11 cellular contexts compared by ENCODE assay signal in genomic region chr4:98612318-98613250, GRCh38. TPM values are rescaled to one million over a fixed set of nuclear protein-coding genes. Genes with fewer than 3 reads are reported as not detected.
DNase-seq lines count a peak whose midpoint lies in the region; ATAC-seq and TF ChIP-seq lines count a peak whose summit lies in the region.
"Had no signal": no experiment of that assay in that cellular context is flagged by ENCODE, and none has a peak within 500 bp of the region (broad histone marks: within the 10 kb centered on the region; RNA-seq: fewer than 3 reads in every experiment).

No MANE protein-coding gene starts in this region.

- no peaks in the 10 kb centered on the region for H3K27me3 Mint-ChIP-seq in activated T-helper 17 cell treated with anti-CD3 and anti-CD28 coated beads, Interleukin-2, amount 50 U/mL, for 72 hours
- no peaks in the 10 kb centered on the region for H3K27me3 Mint-ChIP-seq in neural crest cell (ENCODE audit: low read depth)

- CTCF ChIA-PET in HEK293 (lab: Yijun Ruan, JAX): no interaction called here

- H3K36me3 Mint-ChIP-seq in activated T-helper 17 cell treated with anti-CD3 and anti-CD28 coated beads, Interleukin-2, amount 50 U/mL, for 72 hours (ENCODE audit: low read depth): no peaks in the 10 kb centered on the region
- no peaks in the 10 kb centered on the region for H3K36me3 Mint-ChIP-seq in neural crest cell (ENCODE audit: low read depth)

- ATAC-seq in GM18520 (IDR thresholded peaks at IDR 0.05; ENCODE audit: unreplicated experiment): peak; percentile 38
- ATAC-seq in activated T-helper 17 cell treated with anti-CD3 and anti-CD28 coated beads, Interleukin-2, amount 50 U/mL, for 72 hours (replicated peaks): peak; percentile 9
- no peak for ATAC-seq in GM21723 (IDR thresholded peaks at IDR 0.05; ENCODE audit: unreplicated experiment)
- ATAC-seq: left colon had no signal

- H3K4me1 ChIP-seq in HEK293 (ENCODE audit: control insufficient read depth, insufficient read depth, low read length): peaks cover 5% of the 10 kb centered on the region

- POLR2A ChIA-PET in HEK293 (lab: Yijun Ruan, JAX): no interaction called here

- TF ChIP-seq CTCF in HEK293 (tag by site-specific recombination; IDR thresholded peaks at IDR 0.05) (no peak), neural crest cell (conservative IDR thresholded peaks at IDR 0.05) (no peak)

- peaks cover 49% of the 10 kb centered on the region for H3K4me1 Mint-ChIP-seq in activated T-helper 17 cell treated with anti-CD3 and anti-CD28 coated beads, Interleukin-2, amount 50 U/mL, for 72 hours
- H3K4me1 Mint-ChIP-seq in neural crest cell: peaks cover 60% of the 10 kb centered on the region

- H3K9me3 ChIP-seq in HEK293 (ENCODE audit: control insufficient read depth, insufficient read depth, low read depth, low read length): no peaks in the 10 kb centered on the region

- no peak overlapping the region for H3K4me3 ChIP-seq in HEK293 (ENCODE audit: low read depth, low read length)

- DNase-seq in neural crest cell (ENCODE audit: low read depth, low spot score) (no peak), NOMO-1 (lab: John Stamatoyannopoulos, UW; ENCODE audit: unreplicated experiment in 2 of 2) (no peak)
- DNase-seq in central memory CD4-positive, alpha-beta T cell: no peak
- no peak for DNase-seq in NK-92 treated with Interleukin-12 subunit alpha and Interleukin-12 subunit beta, amount 100 ng/mL, for 24 hours (lab: John Stamatoyannopoulos, UW)
- DNase-seq: Kasumi-1, left colon, NCI-H510A treated with DMSO at 0.1 percent for 48 hours had no signal

- H3K27ac ChIP-seq in HEK293 (ENCODE audit: extremely low read depth, low read depth, low read length): no peak overlapping the region

- H3K27ac Mint-ChIP-seq in activated T-helper 17 cell treated with anti-CD3 and anti-CD28 coated beads, Interleukin-2, amount 50 U/mL, for 72 hours: peak overlapping the region; percentile 26
- H3K27ac Mint-ChIP-seq in neural crest cell (ENCODE audit: unreplicated experiment): peak overlapping the region; percentile 29

- H3K36me3 ChIP-seq in HEK293 (ENCODE audit: control insufficient read depth in 2 of 2, insufficient read depth in 1 of 2, low read length in 2 of 2): no peaks in the 10 kb centered on the region

- no peaks in the 10 kb centered on the region for H3K9me3 Mint-ChIP-seq in activated T-helper 17 cell treated with anti-CD3 and anti-CD28 coated beads, Interleukin-2, amount 50 U/mL, for 72 hours
- H3K9me3 Mint-ChIP-seq in neural crest cell: no peaks in the 10 kb centered on the region

- no peak overlapping the region for H3K4me3 Mint-ChIP-seq in activated T-helper 17 cell treated with anti-CD3 and anti-CD28 coated beads, Interleukin-2, amount 50 U/mL, for 72 hours
- H3K4me3 Mint-ChIP-seq in neural crest cell: peak overlapping the region; percentile 48

TF ChIP-seq in HEK293, 187 proteins besides CTCF, POLR2A, EP300 and RAD21:
- no peak for TF ChIP-seq ZNF747 (tag by site-specific recombination; IDR thresholded peaks at IDR 0.05)
- TF ChIP-seq ZNF398 (tag by site-specific recombination; IDR thresholded peaks at IDR 0.05): peak; percentile 18; the same call in 1 of the 2 replicates

RNA-seq across cellular contexts. Expression of gene TSPAN5, which starts 45.8 kb away (rescaled TPM):
- 10 to 100 TPM; 17.8 to 19.0 TPM for total RNA-seq in activated T-helper 17 cell treated with anti-CD3 and anti-CD28 coated beads, Interleukin-2, amount 50 U/mL, for 72 hours
- 25.0 and 26.3 TPM in 2 replicates for total RNA-seq in neural crest cell
